ENCODE assay signal across 8 cellular contexts in genomic region chr11:10294289-10294953, GRCh38. TPM values are rescaled to one million over a fixed set of nuclear protein-coding genes. Genes with fewer than 3 reads are reported as not detected.
DNase-seq lines count a peak whose midpoint lies in the region; ATAC-seq and TF ChIP-seq lines count a peak whose summit lies in the region.

No MANE protein-coding gene starts in this region.

- peaks cover 21% of the 10 kb centered on the region for H3F3A ChIP-seq in MM.1S (ENCODE audit: insufficient read depth, low read length)

- TF ChIP-seq CTCF in MM.1S (IDR thresholded peaks at IDR 0.05; ENCODE audit: low read length), result no peak
- TF ChIP-seq CTCF in brain (conservative IDR thresholded peaks at IDR 0.05), result no peak

- peak; percentile 78 for DNase-seq in ELF-1 (ENCODE audit: low read depth, low spot score)
- DNase-seq in MM.1S, result no peak
- peak; percentile 69 for DNase-seq in skeletal muscle cell (ENCODE audit: low read depth)
- DNase-seq in SHP77 (lab: John Stamatoyannopoulos, UW), result no peak
- DNase-seq in UCSD-AML1 (lab: John Stamatoyannopoulos, UW; ENCODE audit: unreplicated experiment), result no peak

- H3K4me2 ChIP-seq in MM.1S (ENCODE audit: low read depth, low read length), result peak overlapping the region; percentile 95

- H2AFZ ChIP-seq in MM.1S (ENCODE audit: low read length), result peak overlapping the region; percentile 95

- ATAC-seq in HG03159 (IDR thresholded peaks at IDR 0.05; ENCODE audit: unreplicated experiment), result no peak

- peaks cover 44% of the 10 kb centered on the region for H3K27me3 Mint-ChIP-seq in brain

- H3K4me1 Mint-ChIP-seq in brain, result peaks cover 51% of the 10 kb centered on the region

- peak overlapping the region; percentile 90 for H3K4me3 ChIP-seq in MM.1S (ENCODE audit: low read length)
- H3K4me3 ChIP-seq in iPS-18c (ENCODE audit: insufficient read depth, low read depth, low read length), result peak overlapping the region; percentile 75
- peak overlapping the region; percentile 74 for H3K4me3 ChIP-seq in skeletal muscle cell (ENCODE audit: low read depth, low read length)

- peak overlapping the region; percentile 8; the same call in 1 of the 2 replicates for H3K27ac ChIP-seq in MM.1S (ENCODE audit: low read length)

- H3K9me3 ChIP-seq in MM.1S (replicated peaks; ENCODE audit: insufficient read depth, low read length) (no peaks in the 10 kb centered on the region), iPS-18c (ENCODE audit: control insufficient read depth, insufficient read depth, low read length) (no peaks in the 10 kb centered on the region)

- H3K4me1 ChIP-seq in MM.1S (ENCODE audit: low read length), result peaks cover 25% of the 10 kb centered on the region

- H3K9me2 ChIP-seq in MM.1S (replicated peaks; ENCODE audit: insufficient read depth, low read length), result no peaks in the 10 kb centered on the region

- H3K9ac ChIP-seq in MM.1S (ENCODE audit: low read length), result peak overlapping the region; percentile 80

- peaks cover 45% of the 10 kb centered on the region for H3K79me2 ChIP-seq in MM.1S (ENCODE audit: low read length)

- H3K36me3 Mint-ChIP-seq in brain, result peaks cover 22% of the 10 kb centered on the region

- H3K36me3 ChIP-seq in MM.1S (replicated peaks; ENCODE audit: insufficient read depth, low read length), result no peaks in the 10 kb centered on the region

- peak overlapping the region; percentile 86 to 96 (median 93) for H3K27ac Mint-ChIP-seq in brain

- H3K27me3 ChIP-seq in MM.1S (replicated peaks; ENCODE audit: insufficient read depth, low read length), result no peaks in the 10 kb centered on the region

- no peaks in the 10 kb centered on the region for H4K20me1 ChIP-seq in MM.1S (ENCODE audit: insufficient read depth, low read length)

- H3K4me3 Mint-ChIP-seq in brain, result peak overlapping the region; percentile 87 to 95 (median 94)

- peaks cover 0 to 10% (median 2%) of the 10 kb centered on the region in 5 experiments for H3K9me3 Mint-ChIP-seq in brain

RNA-seq across cellular contexts. Expression of gene SBF2, which starts 0.4 kb away (rescaled TPM):
- 13.1 TPM for polyA plus RNA-seq in brain (ENCODE audit: insufficient read depth, low read depth, low replicate concordance)

RNA-seq across cellular contexts. Expression of gene ADM, which starts 10.5 kb away (rescaled TPM):
- polyA plus RNA-seq in brain (ENCODE audit: insufficient read depth, low read depth, low replicate concordance), result 7.8 TPM

Comparison
In these comparisons a context has a peak if more than half of its experiments do, and no peak if none do; other contexts are left out.
1. DNase-seq: peak in ELF-1 (single experiment) and skeletal muscle cell (single experiment); none in MM.1S (single experiment), SHP77 (0 of 2) and UCSD-AML1 (single experiment).
2. Peak in every context shown above with its lines, with median percentiles within 50 percentile points of each other: H3K4me3 ChIP-seq.